1 cellular context compared by ENCODE assay signal in the genomic region with DNA sequence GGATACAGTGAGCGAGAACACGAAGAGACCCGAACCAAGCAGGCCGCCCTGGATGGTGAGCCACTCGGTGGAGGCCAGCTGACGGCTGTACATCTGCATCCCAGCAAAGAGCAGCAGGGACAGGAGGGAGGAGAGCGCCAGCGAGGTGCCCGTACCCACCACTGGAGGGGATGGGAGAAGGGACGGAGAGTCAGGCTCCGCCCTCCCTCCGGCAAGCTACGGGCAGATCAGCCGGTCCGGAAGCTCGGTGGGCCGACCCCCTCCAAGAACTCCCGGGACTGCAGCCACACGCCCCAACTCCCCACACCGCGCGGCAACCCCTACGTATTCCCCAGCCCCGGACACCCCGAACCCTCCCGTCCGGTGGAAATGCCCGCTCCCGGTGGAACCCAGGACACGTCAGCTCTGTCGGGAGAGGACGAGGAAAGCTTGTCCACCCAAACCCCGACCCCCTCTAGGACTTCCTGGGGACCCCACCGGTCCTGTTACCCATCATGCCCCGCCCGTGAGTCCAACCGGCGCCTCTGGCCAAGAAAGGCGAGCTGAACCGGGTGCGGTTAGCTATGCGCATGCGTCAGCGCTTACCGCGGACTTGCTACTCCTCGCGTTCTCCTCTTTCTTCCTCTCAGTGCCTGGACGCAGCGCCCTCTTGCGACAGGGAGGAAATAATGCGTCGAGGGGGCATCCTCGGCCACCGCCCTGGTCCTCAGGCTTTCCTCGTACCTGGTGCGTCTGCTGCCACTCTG.
TF ChIP-seq lines count a peak whose summit lies in the region.

A gene (minus strand): TSS at position 573 of the 746 bp plus-strand sequence. CDS start 80 bp downstream, at position 493.

TF ChIP-seq in HepG2, 621 proteins besides CTCF, POLR2A, EP300 and RAD21 (continued from another document and continues in another):
- TF ChIP-seq, protein P1, sequence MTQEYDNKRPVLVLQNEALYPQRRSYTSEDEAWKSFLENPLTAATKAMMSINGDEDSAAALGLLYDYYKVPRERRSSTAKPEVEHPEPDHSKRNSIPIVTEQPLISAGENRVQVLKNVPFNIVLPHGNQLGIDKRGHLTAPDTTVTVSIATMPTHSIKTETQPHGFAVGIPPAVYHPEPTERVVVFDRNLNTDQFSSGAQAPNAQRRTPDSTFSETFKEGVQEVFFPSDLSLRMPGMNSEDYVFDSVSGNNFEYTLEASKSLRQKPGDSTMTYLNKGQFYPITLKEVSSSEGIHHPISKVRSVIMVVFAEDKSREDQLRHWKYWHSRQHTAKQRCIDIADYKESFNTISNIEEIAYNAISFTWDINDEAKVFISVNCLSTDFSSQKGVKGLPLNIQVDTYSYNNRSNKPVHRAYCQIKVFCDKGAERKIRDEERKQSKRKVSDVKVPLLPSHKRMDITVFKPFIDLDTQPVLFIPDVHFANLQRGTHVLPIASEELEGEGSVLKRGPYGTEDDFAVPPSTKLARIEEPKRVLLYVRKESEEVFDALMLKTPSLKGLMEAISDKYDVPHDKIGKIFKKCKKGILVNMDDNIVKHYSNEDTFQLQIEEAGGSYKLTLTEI (CRISPR knock-in tag; conservative IDR thresholded peaks at IDR 0.05), result no peak
- peak; percentile 61 for TF ChIP-seq HOXD1 (CRISPR knock-in tag; IDR thresholded peaks at IDR 0.05)
- TF ChIP-seq POLR2AphosphoS5 (IDR thresholded peaks at IDR 0.05; ENCODE audit: low read depth, low read length), result peak; percentile 86
- peak; percentile 95 for TF ChIP-seq KLF12 (CRISPR knock-in tag; IDR thresholded peaks at IDR 0.05; ENCODE audit: borderline replicate concordance)
- TF ChIP-seq, protein P2, sequence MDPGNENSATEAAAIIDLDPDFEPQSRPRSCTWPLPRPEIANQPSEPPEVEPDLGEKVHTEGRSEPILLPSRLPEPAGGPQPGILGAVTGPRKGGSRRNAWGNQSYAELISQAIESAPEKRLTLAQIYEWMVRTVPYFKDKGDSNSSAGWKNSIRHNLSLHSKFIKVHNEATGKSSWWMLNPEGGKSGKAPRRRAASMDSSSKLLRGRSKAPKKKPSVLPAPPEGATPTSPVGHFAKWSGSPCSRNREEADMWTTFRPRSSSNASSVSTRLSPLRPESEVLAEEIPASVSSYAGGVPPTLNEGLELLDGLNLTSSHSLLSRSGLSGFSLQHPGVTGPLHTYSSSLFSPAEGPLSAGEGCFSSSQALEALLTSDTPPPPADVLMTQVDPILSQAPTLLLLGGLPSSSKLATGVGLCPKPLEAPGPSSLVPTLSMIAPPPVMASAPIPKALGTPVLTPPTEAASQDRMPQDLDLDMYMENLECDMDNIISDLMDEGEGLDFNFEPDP (CRISPR knock-in tag; conservative IDR thresholded peaks at IDR 0.05), result no peak
- peak; percentile 53; the same call in 1 of the 2 replicates for TF ChIP-seq KMT2B (CRISPR knock-in tag; IDR thresholded peaks at IDR 0.05)
- TF ChIP-seq, protein P3, sequence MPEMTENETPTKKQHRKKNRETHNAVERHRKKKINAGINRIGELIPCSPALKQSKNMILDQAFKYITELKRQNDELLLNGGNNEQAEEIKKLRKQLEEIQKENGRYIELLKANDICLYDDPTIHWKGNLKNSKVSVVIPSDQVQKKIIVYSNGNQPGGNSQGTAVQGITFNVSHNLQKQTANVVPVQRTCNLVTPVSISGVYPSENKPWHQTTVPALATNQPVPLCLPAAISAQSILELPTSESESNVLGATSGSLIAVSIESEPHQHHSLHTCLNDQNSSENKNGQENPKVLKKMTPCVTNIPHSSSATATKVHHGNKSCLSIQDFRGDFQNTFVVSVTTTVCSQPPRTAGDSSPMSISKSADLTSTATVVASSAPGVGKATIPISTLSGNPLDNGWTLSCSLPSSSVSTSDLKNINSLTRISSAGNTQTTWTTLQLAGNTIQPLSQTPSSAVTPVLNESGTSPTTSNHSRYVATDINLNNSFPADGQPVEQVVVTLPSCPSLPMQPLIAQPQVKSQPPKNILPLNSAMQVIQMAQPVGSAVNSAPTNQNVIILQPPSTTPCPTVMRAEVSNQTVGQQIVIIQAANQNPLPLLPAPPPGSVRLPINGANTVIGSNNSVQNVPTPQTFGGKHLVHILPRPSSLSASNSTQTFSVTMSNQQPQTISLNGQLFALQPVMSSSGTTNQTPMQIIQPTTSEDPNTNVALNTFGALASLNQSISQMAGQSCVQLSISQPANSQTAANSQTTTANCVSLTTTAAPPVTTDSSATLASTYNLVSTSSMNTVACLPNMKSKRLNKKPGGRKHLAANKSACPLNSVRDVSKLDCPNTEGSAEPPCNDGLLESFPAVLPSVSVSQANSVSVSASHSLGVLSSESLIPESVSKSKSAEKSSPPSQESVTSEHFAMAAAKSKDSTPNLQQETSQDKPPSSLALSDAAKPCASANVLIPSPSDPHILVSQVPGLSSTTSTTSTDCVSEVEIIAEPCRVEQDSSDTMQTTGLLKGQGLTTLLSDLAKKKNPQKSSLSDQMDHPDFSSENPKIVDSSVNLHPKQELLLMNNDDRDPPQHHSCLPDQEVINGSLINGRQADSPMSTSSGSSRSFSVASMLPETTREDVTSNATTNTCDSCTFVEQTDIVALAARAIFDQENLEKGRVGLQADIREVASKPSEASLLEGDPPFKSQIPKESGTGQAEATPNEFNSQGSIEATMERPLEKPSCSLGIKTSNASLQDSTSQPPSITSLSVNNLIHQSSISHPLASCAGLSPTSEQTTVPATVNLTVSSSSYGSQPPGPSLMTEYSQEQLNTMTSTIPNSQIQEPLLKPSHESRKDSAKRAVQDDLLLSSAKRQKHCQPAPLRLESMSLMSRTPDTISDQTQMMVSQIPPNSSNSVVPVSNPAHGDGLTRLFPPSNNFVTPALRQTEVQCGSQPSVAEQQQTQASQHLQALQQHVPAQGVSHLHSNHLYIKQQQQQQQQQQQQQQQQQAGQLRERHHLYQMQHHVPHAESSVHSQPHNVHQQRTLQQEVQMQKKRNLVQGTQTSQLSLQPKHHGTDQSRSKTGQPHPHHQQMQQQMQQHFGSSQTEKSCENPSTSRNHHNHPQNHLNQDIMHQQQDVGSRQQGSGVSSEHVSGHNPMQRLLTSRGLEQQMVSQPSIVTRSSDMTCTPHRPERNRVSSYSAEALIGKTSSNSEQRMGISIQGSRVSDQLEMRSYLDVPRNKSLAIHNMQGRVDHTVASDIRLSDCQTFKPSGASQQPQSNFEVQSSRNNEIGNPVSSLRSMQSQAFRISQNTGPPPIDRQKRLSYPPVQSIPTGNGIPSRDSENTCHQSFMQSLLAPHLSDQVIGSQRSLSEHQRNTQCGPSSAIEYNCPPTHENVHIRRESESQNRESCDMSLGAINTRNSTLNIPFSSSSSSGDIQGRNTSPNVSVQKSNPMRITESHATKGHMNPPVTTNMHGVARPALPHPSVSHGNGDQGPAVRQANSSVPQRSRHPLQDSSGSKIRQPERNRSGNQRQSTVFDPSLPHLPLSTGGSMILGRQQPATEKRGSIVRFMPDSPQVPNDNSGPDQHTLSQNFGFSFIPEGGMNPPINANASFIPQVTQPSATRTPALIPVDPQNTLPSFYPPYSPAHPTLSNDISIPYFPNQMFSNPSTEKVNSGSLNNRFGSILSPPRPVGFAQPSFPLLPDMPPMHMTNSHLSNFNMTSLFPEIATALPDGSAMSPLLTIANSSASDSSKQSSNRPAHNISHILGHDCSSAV (CRISPR knock-in tag; IDR thresholded peaks at IDR 0.05; ENCODE audit: borderline replicate concordance), result no peak
- no peak for TF ChIP-seq DPF2 (CRISPR knock-in tag; IDR thresholded peaks at IDR 0.05; ENCODE audit: borderline replicate concordance, low read depth)
- no peak for TF ChIP-seq CC2D1A (CRISPR knock-in tag; IDR thresholded peaks at IDR 0.05)
- TF ChIP-seq, protein P4, sequence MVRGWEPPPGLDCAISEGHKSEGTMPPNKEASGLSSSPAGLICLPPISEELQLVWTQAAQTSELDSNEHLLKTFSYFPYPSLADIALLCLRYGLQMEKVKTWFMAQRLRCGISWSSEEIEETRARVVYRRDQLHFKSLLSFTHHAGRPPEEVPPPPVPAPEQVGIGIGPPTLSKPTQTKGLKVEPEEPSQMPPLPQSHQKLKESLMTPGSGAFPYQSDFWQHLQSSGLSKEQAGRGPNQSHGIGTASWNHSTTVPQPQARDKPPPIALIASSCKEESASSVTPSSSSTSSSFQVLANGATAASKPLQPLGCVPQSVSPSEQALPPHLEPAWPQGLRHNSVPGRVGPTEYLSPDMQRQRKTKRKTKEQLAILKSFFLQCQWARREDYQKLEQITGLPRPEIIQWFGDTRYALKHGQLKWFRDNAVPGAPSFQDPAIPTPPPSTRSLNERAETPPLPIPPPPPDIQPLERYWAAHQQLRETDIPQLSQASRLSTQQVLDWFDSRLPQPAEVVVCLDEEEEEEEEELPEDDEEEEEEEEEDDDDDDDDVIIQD (CRISPR knock-in tag; IDR thresholded peaks at IDR 0.05; ENCODE audit: low read depth), result peak; percentile 65; the same call in 1 of the 2 replicates
- TF ChIP-seq ZBTB21 (CRISPR knock-in tag; IDR thresholded peaks at IDR 0.05), result no peak; the same call in 1 of the 2 replicates
- TF ChIP-seq, protein P5, sequence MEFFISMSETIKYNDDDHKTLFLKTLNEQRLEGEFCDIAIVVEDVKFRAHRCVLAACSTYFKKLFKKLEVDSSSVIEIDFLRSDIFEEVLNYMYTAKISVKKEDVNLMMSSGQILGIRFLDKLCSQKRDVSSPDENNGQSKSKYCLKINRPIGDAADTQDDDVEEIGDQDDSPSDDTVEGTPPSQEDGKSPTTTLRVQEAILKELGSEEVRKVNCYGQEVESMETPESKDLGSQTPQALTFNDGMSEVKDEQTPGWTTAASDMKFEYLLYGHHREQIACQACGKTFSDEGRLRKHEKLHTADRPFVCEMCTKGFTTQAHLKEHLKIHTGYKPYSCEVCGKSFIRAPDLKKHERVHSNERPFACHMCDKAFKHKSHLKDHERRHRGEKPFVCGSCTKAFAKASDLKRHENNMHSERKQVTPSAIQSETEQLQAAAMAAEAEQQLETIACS (CRISPR knock-in tag; IDR thresholded peaks at IDR 0.05), result no peak; the same call in 1 of the 2 replicates
- no peak for TF ChIP-seq SP140L (CRISPR knock-in tag; IDR thresholded peaks at IDR 0.05; ENCODE audit: borderline replicate concordance)
- TF ChIP-seq, protein P6, sequence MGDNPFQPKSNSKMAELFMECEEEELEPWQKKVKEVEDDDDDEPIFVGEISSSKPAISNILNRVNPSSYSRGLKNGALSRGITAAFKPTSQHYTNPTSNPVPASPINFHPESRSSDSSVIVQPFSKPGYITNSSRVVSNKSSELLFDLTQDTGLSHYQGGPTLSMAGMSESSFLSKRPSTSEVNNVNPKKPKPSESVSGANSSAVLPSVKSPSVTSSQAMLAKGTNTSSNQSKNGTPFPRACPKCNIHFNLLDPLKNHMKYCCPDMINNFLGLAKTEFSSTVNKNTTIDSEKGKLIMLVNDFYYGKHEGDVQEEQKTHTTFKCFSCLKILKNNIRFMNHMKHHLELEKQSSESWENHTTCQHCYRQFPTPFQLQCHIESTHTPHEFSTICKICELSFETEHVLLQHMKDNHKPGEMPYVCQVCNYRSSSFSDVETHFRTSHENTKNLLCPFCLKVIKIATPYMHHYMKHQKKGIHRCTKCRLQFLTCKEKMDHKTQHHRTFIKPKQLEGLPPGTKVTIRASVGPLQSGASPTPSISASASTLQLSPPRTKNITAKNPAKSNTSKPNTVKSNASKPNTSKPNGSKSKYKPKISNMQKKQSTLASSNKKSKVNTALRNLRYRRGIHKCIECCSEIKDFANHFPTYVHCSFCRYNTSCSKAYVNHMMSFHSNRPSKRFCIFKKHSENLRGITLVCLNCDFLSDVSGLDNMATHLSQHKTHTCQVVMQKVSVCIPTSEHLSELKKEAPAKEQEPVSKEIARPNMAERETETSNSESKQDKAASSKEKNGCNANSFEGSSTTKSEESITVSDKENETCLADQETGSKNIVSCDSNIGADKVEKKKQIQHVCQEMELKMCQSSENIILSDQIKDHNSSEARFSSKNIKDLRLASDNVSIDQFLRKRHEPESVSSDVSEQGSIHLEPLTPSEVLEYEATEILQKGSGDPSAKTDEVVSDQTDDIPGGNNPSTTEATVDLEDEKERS (CRISPR knock-in tag; IDR thresholded peaks at IDR 0.05), result no peak
- TF ChIP-seq, protein P7, sequence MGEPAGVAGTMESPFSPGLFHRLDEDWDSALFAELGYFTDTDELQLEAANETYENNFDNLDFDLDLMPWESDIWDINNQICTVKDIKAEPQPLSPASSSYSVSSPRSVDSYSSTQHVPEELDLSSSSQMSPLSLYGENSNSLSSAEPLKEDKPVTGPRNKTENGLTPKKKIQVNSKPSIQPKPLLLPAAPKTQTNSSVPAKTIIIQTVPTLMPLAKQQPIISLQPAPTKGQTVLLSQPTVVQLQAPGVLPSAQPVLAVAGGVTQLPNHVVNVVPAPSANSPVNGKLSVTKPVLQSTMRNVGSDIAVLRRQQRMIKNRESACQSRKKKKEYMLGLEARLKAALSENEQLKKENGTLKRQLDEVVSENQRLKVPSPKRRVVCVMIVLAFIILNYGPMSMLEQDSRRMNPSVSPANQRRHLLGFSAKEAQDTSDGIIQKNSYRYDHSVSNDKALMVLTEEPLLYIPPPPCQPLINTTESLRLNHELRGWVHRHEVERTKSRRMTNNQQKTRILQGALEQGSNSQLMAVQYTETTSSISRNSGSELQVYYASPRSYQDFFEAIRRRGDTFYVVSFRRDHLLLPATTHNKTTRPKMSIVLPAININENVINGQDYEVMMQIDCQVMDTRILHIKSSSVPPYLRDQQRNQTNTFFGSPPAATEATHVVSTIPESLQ (CRISPR knock-in tag; conservative IDR thresholded peaks at IDR 0.05), result no peak
- 0 out of 2 replicates have a peak, but pooled peaks have one; percentile 59 for TF ChIP-seq TGIF2 (CRISPR knock-in tag; IDR thresholded peaks at IDR 0.05)
- TF ChIP-seq PAWR (CRISPR knock-in tag; IDR thresholded peaks at IDR 0.05; ENCODE audit: borderline replicate concordance), result no peak
- TF ChIP-seq NR2F6 (IDR thresholded peaks at IDR 0.05), result no peak
- 0 out of 2 replicates have a peak, but pooled peaks have one; percentile 61 for TF ChIP-seq NR2F6 (CRISPR knock-in tag; IDR thresholded peaks at IDR 0.05)
- TF ChIP-seq KDM3A (CRISPR knock-in tag; IDR thresholded peaks at IDR 0.05; ENCODE audit: low read depth), result no peak
- no peak for TF ChIP-seq ZKSCAN1 (IDR thresholded peaks at IDR 0.05; ENCODE audit: low read length)
- TF ChIP-seq PHF20 (CRISPR knock-in tag; IDR thresholded peaks at IDR 0.05), result peak; percentile 90
- TF ChIP-seq SNRNP70 (IDR thresholded peaks at IDR 0.05; ENCODE audit: low read depth, low read length), result no peak
- peak; percentile 74 for TF ChIP-seq FOXA3 (CRISPR knock-in tag; IDR thresholded peaks at IDR 0.05)
- TF ChIP-seq, protein P8, sequence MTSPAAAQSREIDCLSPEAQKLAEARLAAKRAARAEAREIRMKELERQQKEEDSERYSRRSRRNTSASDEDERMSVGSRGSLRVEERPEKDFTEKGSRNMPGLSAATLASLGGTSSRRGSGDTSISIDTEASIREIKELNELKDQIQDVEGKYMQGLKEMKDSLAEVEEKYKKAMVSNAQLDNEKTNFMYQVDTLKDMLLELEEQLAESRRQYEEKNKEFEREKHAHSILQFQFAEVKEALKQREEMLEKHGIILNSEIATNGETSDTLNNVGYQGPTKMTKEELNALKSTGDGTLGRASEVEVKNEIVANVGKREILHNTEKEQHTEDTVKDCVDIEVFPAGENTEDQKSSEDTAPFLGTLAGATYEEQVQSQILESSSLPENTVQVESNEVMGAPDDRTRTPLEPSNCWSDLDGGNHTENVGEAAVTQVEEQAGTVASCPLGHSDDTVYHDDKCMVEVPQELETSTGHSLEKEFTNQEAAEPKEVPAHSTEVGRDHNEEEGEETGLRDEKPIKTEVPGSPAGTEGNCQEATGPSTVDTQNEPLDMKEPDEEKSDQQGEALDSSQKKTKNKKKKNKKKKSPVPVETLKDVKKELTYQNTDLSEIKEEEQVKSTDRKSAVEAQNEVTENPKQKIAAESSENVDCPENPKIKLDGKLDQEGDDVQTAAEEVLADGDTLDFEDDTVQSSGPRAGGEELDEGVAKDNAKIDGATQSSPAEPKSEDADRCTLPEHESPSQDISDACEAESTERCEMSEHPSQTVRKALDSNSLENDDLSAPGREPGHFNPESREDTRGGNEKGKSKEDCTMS (CRISPR knock-in tag; conservative IDR thresholded peaks at IDR 0.05), result no peak
- no peak for TF ChIP-seq SP1 (IDR thresholded peaks at IDR 0.05)
- TF ChIP-seq SP1 (CRISPR knock-in tag; IDR thresholded peaks at IDR 0.05), result peak; percentile 44
- peak; percentile 79; the same call in 1 of the 2 replicates for TF ChIP-seq FOXK1 (CRISPR knock-in tag; IDR thresholded peaks at IDR 0.05; ENCODE audit: borderline replicate concordance, low read depth)
- no peak for TF ChIP-seq ATRX (CRISPR knock-in tag; IDR thresholded peaks at IDR 0.05; ENCODE audit: borderline replicate concordance)
- 0 out of 2 replicates have a peak, but pooled peaks have one; percentile 22 for TF ChIP-seq ZNF616 (CRISPR knock-in tag; IDR thresholded peaks at IDR 0.05; ENCODE audit: low read depth)
